14 cellular contexts compared by ENCODE assay signal in genomic region chr11:130635937-130636336, GRCh38.
DNase-seq lines count a peak whose midpoint lies in the region; ATAC-seq and TF ChIP-seq lines count a peak whose summit lies in the region.
"Had no signal": no experiment of that assay in that cellular context is flagged by ENCODE, and none has a peak within 500 bp of the region (broad histone marks: within the 10 kb centered on the region; RNA-seq: fewer than 3 reads in every experiment).

No MANE protein-coding gene starts in this region.

- H3K27ac Mint-ChIP-seq in T-helper 1 cell treated with Interleukin-12 subunit alpha and Interleukin-12 subunit beta and Interleukin-4 antibody, amounts not matched to agents 30 μg/mL and 1 μg/mL, for 36 hours = peak overlapping the region; percentile 78
- H3K27ac Mint-ChIP-seq: H9 had no signal

- TF ChIP-seq CTCF in RWPE2 (IDR thresholded peaks at IDR 0.05; ENCODE audit: poor library complexity, severe bottlenecking) (no peak), gastroesophageal sphincter (IDR thresholded peaks at IDR 0.05) (no peak), upper lobe of right lung (IDR thresholded peaks at IDR 0.05) (no peak), BE2C (IDR thresholded peaks at IDR 0.05; ENCODE audit: low read depth, low read length) (no peak)

- H3K27ac ChIP-seq in RWPE2 (ENCODE audit: poor library complexity, severe bottlenecking) (peak overlapping the region; percentile 83), gastroesophageal sphincter (peak overlapping the region in 3 of 4 donors; percentile 40 to 72 (median 69)), upper lobe of right lung (no peak overlapping the region)
- H3K27ac ChIP-seq: 22Rv1 had no signal

- no peaks in the 10 kb centered on the region for H3K27me3 Mint-ChIP-seq in T-helper 1 cell treated with Interleukin-12 subunit alpha and Interleukin-12 subunit beta and Interleukin-4 antibody, amounts not matched to agents 30 μg/mL and 1 μg/mL, for 36 hours (ENCODE audit: low read depth)

- no peaks in the 10 kb centered on the region for H3K9me3 ChIP-seq in RWPE2 (ENCODE audit: severe bottlenecking)
- H3K9me3 ChIP-seq in gastroesophageal sphincter = no peaks in the 10 kb centered on the region
- H3K9me3 ChIP-seq in upper lobe of right lung = no peaks in the 10 kb centered on the region
- H3K9me3 ChIP-seq in BE2C = no peaks in the 10 kb centered on the region

- no peak for TF ChIP-seq EP300 in gastroesophageal sphincter (IDR thresholded peaks at IDR 0.05)

- intact Hi-C loops in upper lobe of right lung (cut with DNase I) = no loop called here

- H3K4me1 ChIP-seq in RWPE2 (ENCODE audit: insufficient read depth, poor library complexity, severe bottlenecking) (peaks cover 48% of the 10 kb centered on the region), gastroesophageal sphincter (peaks cover 7 to 59% (median 12%) of the 10 kb centered on the region in 3 donors), upper lobe of right lung (peaks cover 16% of the 10 kb centered on the region), BE2C (no peaks in the 10 kb centered on the region)

- ATAC-seq in RWPE2 (ENCODE audit: low read depth) = no peak
- no peak for ATAC-seq in gastroesophageal sphincter
- ATAC-seq in upper lobe of right lung = peak; percentile 34
- no peak for ATAC-seq in HG03196 (IDR thresholded peaks at IDR 0.05; ENCODE audit: unreplicated experiment)

- H3K4me1 Mint-ChIP-seq in T-helper 1 cell treated with Interleukin-12 subunit alpha and Interleukin-12 subunit beta and Interleukin-4 antibody, amounts not matched to agents 30 μg/mL and 1 μg/mL, for 36 hours (ENCODE audit: low read depth) = peaks cover 43% of the 10 kb centered on the region

- H3K27me3 ChIP-seq in RWPE2 (ENCODE audit: insufficient read depth, poor library complexity, severe bottlenecking) (no peaks in the 10 kb centered on the region), gastroesophageal sphincter (no peaks in the 10 kb centered on the region), upper lobe of right lung (no peaks in the 10 kb centered on the region), BE2C (no peaks in the 10 kb centered on the region)

- no peak overlapping the region for H3K4me3 Mint-ChIP-seq in T-helper 1 cell treated with Interleukin-12 subunit alpha and Interleukin-12 subunit beta and Interleukin-4 antibody, amounts not matched to agents 30 μg/mL and 1 μg/mL, for 36 hours
- H3K4me3 Mint-ChIP-seq: H9 had no signal

- no peak for TF ChIP-seq POLR2A in gastroesophageal sphincter (IDR thresholded peaks at IDR 0.05)

- no peaks in the 10 kb centered on the region for H3K9me3 Mint-ChIP-seq in T-helper 1 cell treated with Interleukin-12 subunit alpha and Interleukin-12 subunit beta and Interleukin-4 antibody, amounts not matched to agents 30 μg/mL and 1 μg/mL, for 36 hours
- H3K9me3 Mint-ChIP-seq: H9 had no signal

- H3K36me3 ChIP-seq in RWPE2 (ENCODE audit: low read depth) (no peaks in the 10 kb centered on the region), gastroesophageal sphincter (no peaks in the 10 kb centered on the region), upper lobe of right lung (no peaks in the 10 kb centered on the region), BE2C (no peaks in the 10 kb centered on the region)

- peaks cover 4% of the 10 kb centered on the region for H3K36me3 Mint-ChIP-seq in T-helper 1 cell treated with Interleukin-12 subunit alpha and Interleukin-12 subunit beta and Interleukin-4 antibody, amounts not matched to agents 30 μg/mL and 1 μg/mL, for 36 hours (ENCODE audit: low read depth)

- H3K4me3 ChIP-seq in RWPE2 (ENCODE audit: severe bottlenecking) = no peak overlapping the region
- no peak overlapping the region for H3K4me3 ChIP-seq in gastroesophageal sphincter
- no peak overlapping the region for H3K4me3 ChIP-seq in upper lobe of right lung
- no peak overlapping the region for H3K4me3 ChIP-seq in BE2C (ENCODE audit: low read depth, low read length)

- 74 to 75% methylated on average over 2 to 3 of the region's 3 CpGs for WGBS in gastroesophageal sphincter (ENCODE audit: low coverage in 1 of 2), 2 donors

- DNase-seq in T-helper 1 cell = no peak
- no peak for DNase-seq in RWPE2 (ENCODE audit: low spot score)
- no peak for DNase-seq in upper lobe of right lung
- DNase-seq in BE2C = no peak
- DNase-seq in NCI-H1436 (lab: John Stamatoyannopoulos, UW) = no peak
- DNase-seq: H9; NCI-H1436 treated with DMSO at 0.1 percent for 48 hours; NCI-H2081; NCI-H510A treated with DMSO at 0.1 percent for 48 hours; NK-92 treated with Interleukin-12 subunit alpha and Interleukin-12 subunit beta, amount 100 ng/mL, for 24 hours had no signal
